Comparison of ENCODE assay signal across 26 cellular contexts in the genomic region with DNA sequence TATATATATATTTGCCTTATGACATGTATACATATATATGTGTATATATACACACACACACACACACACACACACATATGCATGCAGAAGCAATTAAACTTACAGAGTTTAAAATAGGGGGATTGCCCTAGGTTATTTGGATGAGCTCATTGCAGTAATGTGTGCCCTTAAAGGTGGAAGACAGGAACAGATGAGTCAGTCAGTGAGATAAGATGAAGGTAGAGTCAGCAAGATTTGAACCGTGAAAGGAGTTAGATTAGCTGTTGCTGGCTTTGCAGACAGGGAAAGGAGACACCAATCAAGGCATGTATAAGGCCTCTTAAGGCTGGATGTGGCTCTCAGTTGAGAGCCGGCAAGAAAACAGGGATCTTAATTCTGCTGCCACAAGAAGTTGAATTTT.
DNase-seq lines count a peak whose midpoint lies in the region; ATAC-seq, FAIRE-seq and TF ChIP-seq lines count a peak whose summit lies in the region.
"Had no signal": no experiment of that assay in that cellular context is flagged by ENCODE, and none has a peak within 500 bp of the region (broad histone marks: within the 10 kb centered on the region; RNA-seq: fewer than 3 reads in every experiment).

No MANE protein-coding gene starts in this region.

- DNase-seq in Calu3 (no peak), GM12878 (ENCODE audit: low read depth, low spot score) (no peak), kidney tubule cell (ENCODE audit: low spot score) (peak; percentile 89), NCI-H1417 treated with DMSO at 0.1 percent for 48 hours (lab: John Stamatoyannopoulos, UW) (no peak), NCI-H1092 (lab: John Stamatoyannopoulos, UW) (no peak)
- no peak for DNase-seq in stimulated activated naive CD4-positive, alpha-beta T cell (lab: John Stamatoyannopoulos, UW)
- DNase-seq: DMS 273 treated with DMSO at 0.1 percent for 48 hours; head of caudate nucleus; NCI-H1105; NCI-H2081 treated with DMSO at 0.1 percent for 48 hours; NCI-H446 treated with DMSO at 0.1 percent for 48 hours; retina; stimulated activated CD4-positive, alpha-beta T cell treated with anti-CD3 and anti-CD28 coated beads, Interleukin-12 subunit alpha, Interleukin-12 subunit beta, amount 100 ng/mL, for 4 hours; SW 1271 had no signal

- TF ChIP-seq CTCF in Calu3 (IDR thresholded peaks at IDR 0.05; ENCODE audit: unreplicated experiment) (no peak), GM12878 (IDR thresholded peaks at IDR 0.05 in 2 of 3, conservative IDR thresholded peaks at IDR 0.05 in 1 of 3; ENCODE audit: control insufficient read depth in 2 of 3, extremely low read depth in 1 of 3, insufficient read depth in 1 of 3, low read depth in 3 of 3, low read length in 3 of 3) (no peak)

- no peak for FAIRE-seq in GM12878 (lab: Jason Lieb, UNC)
- FAIRE-seq: TTC549 had no signal

- no peaks in the 10 kb centered on the region for H3K9me3 Mint-ChIP-seq in Calu3 (ENCODE audit: low read depth, unreplicated experiment)
- H3K9me3 Mint-ChIP-seq: activated T-helper 1 cell treated with anti-CD3 and anti-CD28 coated beads, Interleukin-12 subunit alpha, Interleukin-12 subunit beta, Interleukin-2, Interleukin-4 antibody, amounts not matched to agents 30 ng/mL and 10 ng/mL and 1 ng/mL, durations not matched to agents 14 hours and 24 hours and 36 hours; GM23338 had no signal

- peak overlapping the region; percentile 50 for H3K27ac Mint-ChIP-seq in Calu3 (ENCODE audit: unreplicated experiment)
- H3K27ac Mint-ChIP-seq: activated naive CD4-positive, alpha-beta T cell treated with anti-CD3 and anti-CD28 coated beads, Interleukin-2, amount 50 U/mL, for 24 hours; activated T-helper 1 cell treated with anti-CD3 and anti-CD28 coated beads, Interleukin-12 subunit alpha, Interleukin-12 subunit beta, Interleukin-2, Interleukin-4 antibody, amounts not matched to agents 30 ng/mL and 10 ng/mL and 1 ng/mL, durations not matched to agents 14 hours and 24 hours and 36 hours; GM23338 had no signal

- H2AFZ ChIP-seq in GM12878 (ENCODE audit: control insufficient read depth, low read depth, low read length), result no peak overlapping the region
- H2AFZ ChIP-seq: GM23338 had no signal

- H3K4me1 ChIP-seq in HUES48 (ENCODE audit: control insufficient read depth, insufficient read depth, low read length) (peaks cover 20% of the 10 kb centered on the region), GM12878 (ENCODE audit: control insufficient read depth, insufficient read depth, low read length) (peaks cover 18% of the 10 kb centered on the region)
- H3K4me1 ChIP-seq: suprapubic skin, vagina had no signal

- H3K27me3 Mint-ChIP-seq in Calu3 (ENCODE audit: unreplicated experiment), result no peaks in the 10 kb centered on the region
- H3K27me3 Mint-ChIP-seq: activated naive CD4-positive, alpha-beta T cell treated with anti-CD3 and anti-CD28 coated beads, Interleukin-2, amount 50 U/mL, for 24 hours had no signal

- no TSS peak for BruUV-seq in Calu3 (replicated peaks; lab: Mats Ljungman, UMichigan)
- BruUV-seq in GM12878 (replicated peaks; lab: Mats Ljungman, UMichigan), result no TSS peak

- peaks cover 13% of the 10 kb centered on the region for H3K36me3 Mint-ChIP-seq in Calu3 (ENCODE audit: insufficient read depth, unreplicated experiment)
- H3K36me3 Mint-ChIP-seq: activated naive CD4-positive, alpha-beta T cell treated with anti-CD3 and anti-CD28 coated beads, Interleukin-2, amount 50 U/mL, for 24 hours had no signal

- 63% methylated on average over 2 of the region's 2 CpGs for WGBS in GM12878 (ENCODE audit: insufficient coverage, insufficient replicate concordance, low lambda C conversion rate, missing lambda C conversion rate)

- POLR2A ChIA-PET in GM12878 (lab: Charles Lee), result interaction anchor here (0.5 kb wide), 1 partner anchor 28 kb away, joined by 3 read pairs; no protein-coding TSS in a partner anchor

- no peaks in the 10 kb centered on the region for H3K9me3 ChIP-seq in HUES48 (ENCODE audit: control insufficient read depth, insufficient read depth, low read length)
- no peaks in the 10 kb centered on the region for H3K9me3 ChIP-seq in GM12878 (replicated peaks; ENCODE audit: control insufficient read depth, insufficient read depth, low read length)
- H3K9me3 ChIP-seq: suprapubic skin, vagina had no signal

- SMC1A ChIA-PET in GM12878 (lab: Charles Lee; ENCODE audit: uncharacterized antibody, unreplicated experiment), result interaction anchor here (0.7 kb wide), 1 partner anchor 9 kb away, joined by 3 read pairs; no protein-coding TSS in a partner anchor

- no peak overlapping the region for H3K4me3 Mint-ChIP-seq in Calu3 (ENCODE audit: low read depth, unreplicated experiment)
- H3K4me3 Mint-ChIP-seq: activated naive CD4-positive, alpha-beta T cell treated with anti-CD3 and anti-CD28 coated beads, Interleukin-2, amount 50 U/mL, for 24 hours; activated T-helper 1 cell treated with anti-CD3 and anti-CD28 coated beads, Interleukin-12 subunit alpha, Interleukin-12 subunit beta, Interleukin-2, Interleukin-4 antibody, amounts not matched to agents 30 ng/mL and 10 ng/mL and 1 ng/mL, durations not matched to agents 14 hours and 24 hours and 36 hours; GM23338 had no signal

- no peak overlapping the region for H3K4me2 ChIP-seq in GM12878 (ENCODE audit: control insufficient read depth, insufficient read depth)
- H3K4me2 ChIP-seq: GM23338 had no signal

- H4K20me1 ChIP-seq in GM12878 (ENCODE audit: control insufficient read depth, insufficient read depth), result no peaks in the 10 kb centered on the region

- no peaks in the 10 kb centered on the region for H3K79me2 ChIP-seq in GM12878 (ENCODE audit: control insufficient read depth, insufficient read depth, low read length)

- TF ChIP-seq RAD21 in GM12878 (IDR thresholded peaks at IDR 0.05; ENCODE audit: insufficient read depth, low read depth, low read length), result no peak

- no peak for TF ChIP-seq POLR2A in GM12878 (IDR thresholded peaks at IDR 0.05; ENCODE audit: low read depth, low read length)

- no peak for ATAC-seq in GM12878
- ATAC-seq in GM21367 (IDR thresholded peaks at IDR 0.05; ENCODE audit: unreplicated experiment), result no peak
- ATAC-seq: GM23338, Right ventricle myocardium inferior had no signal

- in situ Hi-C loops in GM12878 (cut with MboI), result no loop called here

- H3K27me3 ChIP-seq in HUES48 (ENCODE audit: control insufficient read depth, insufficient read depth, low read length), result no peaks in the 10 kb centered on the region
- no peaks in the 10 kb centered on the region for H3K27me3 ChIP-seq in GM12878 (replicated peaks in 1 of 2; ENCODE audit: control insufficient read depth in 2 of 2, insufficient read depth in 2 of 2, low read length in 1 of 2)
- H3K27me3 ChIP-seq: suprapubic skin, vagina had no signal

- H3K9ac ChIP-seq in HUES48 (ENCODE audit: low read depth, low read length) (no peak overlapping the region), GM12878 (ENCODE audit: control insufficient read depth, insufficient read depth, low read length) (no peak overlapping the region)

- RAD21 ChIA-PET in GM12878 (lab: Charles Lee; ENCODE audit: unreplicated experiment), result no interaction called here

- CTCF ChIA-PET in Calu3 (lab: Charles Lee) (no interaction called here), GM12878 (lab: Yijun Ruan, JAX) (no interaction called here)

- H3K27ac ChIP-seq in HUES48 (ENCODE audit: low read depth, low read length) (peak overlapping the region; percentile 42), GM12878 (ENCODE audit: control insufficient read depth, insufficient read depth) (no peak overlapping the region)
- H3K27ac ChIP-seq: C4-2B, coronary artery, suprapubic skin, vagina had no signal

- TF ChIP-seq EP300 in GM12878 (IDR thresholded peaks at IDR 0.05; ENCODE audit: borderline replicate concordance in 1 of 2, control insufficient read depth in 1 of 2, low read depth in 2 of 2, low read length in 2 of 2), result no peak

- intact Hi-C loops in Calu3 (cut with micrococcal nuclease; ENCODE audit: unreplicated experiment), result loop anchor here (10.0 kb wide), 2 partner anchors 176 to 686 kb away; no protein-coding TSS in a partner anchor
- intact Hi-C loops in GM12878 (cut with micrococcal nuclease; ENCODE audit: unreplicated experiment), result no loop called here

- peaks cover 47% of the 10 kb centered on the region for H3K4me1 Mint-ChIP-seq in Calu3 (ENCODE audit: low read depth, unreplicated experiment)
- H3K4me1 Mint-ChIP-seq: activated naive CD4-positive, alpha-beta T cell treated with anti-CD3 and anti-CD28 coated beads, Interleukin-2, amount 50 U/mL, for 24 hours had no signal

- H3K4me3 ChIP-seq in HUES48 (ENCODE audit: low read depth, low read length) (no peak overlapping the region), GM12878 (no peak overlapping the region)
- H3K4me3 ChIP-seq: coronary artery, GM23338, lung, suprapubic skin, vagina had no signal

- H3K36me3 ChIP-seq in HUES48 (ENCODE audit: control insufficient read depth, insufficient read depth, low read length) (no peaks in the 10 kb centered on the region), GM12878 (ENCODE audit: control insufficient read depth in 2 of 2, insufficient read depth in 2 of 2, low read length in 1 of 2) (no peaks in the 10 kb centered on the region)
- H3K36me3 ChIP-seq: suprapubic skin, vagina had no signal

TF ChIP-seq in GM12878, 131 proteins besides CTCF, POLR2A, EP300 and RAD21 (continues in another document):
- no peak for TF ChIP-seq POU2F2 (IDR thresholded peaks at IDR 0.05; ENCODE audit: borderline replicate concordance, low read depth, low read length)
- peak; percentile 54 for TF ChIP-seq JUNB (IDR thresholded peaks at IDR 0.05)
- TF ChIP-seq, protein P1, sequence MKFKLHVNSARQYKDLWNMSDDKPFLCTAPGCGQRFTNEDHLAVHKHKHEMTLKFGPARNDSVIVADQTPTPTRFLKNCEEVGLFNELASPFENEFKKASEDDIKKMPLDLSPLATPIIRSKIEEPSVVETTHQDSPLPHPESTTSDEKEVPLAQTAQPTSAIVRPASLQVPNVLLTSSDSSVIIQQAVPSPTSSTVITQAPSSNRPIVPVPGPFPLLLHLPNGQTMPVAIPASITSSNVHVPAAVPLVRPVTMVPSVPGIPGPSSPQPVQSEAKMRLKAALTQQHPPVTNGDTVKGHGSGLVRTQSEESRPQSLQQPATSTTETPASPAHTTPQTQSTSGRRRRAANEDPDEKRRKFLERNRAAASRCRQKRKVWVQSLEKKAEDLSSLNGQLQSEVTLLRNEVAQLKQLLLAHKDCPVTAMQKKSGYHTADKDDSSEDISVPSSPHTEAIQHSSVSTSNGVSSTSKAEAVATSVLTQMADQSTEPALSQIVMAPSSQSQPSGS (IDR thresholded peaks at IDR 0.05; ENCODE audit: low read length), result 0 out of 2 replicates have a peak, but pooled peaks have one; percentile 18
- TF ChIP-seq NFIC (IDR thresholded peaks at IDR 0.05; ENCODE audit: low read depth, low read length), result peak; percentile 60; the same call in 1 of the 2 replicates
